7 cellular contexts compared by ENCODE assay signal in genomic region chr4:112099701-112100289, GRCh38. TPM values are rescaled to one million over a fixed set of nuclear protein-coding genes. Genes with fewer than 3 reads are reported as not detected.
A peak's percentile ranks its signal among the peaks of the same experiment; 100 is the strongest.
DNase-seq lines count a peak whose midpoint lies in the region; ATAC-seq and TF ChIP-seq lines count a peak whose summit lies in the region.

No MANE protein-coding gene starts in this region.

- TF ChIP-seq EP300 in esophagus muscularis mucosa (IDR thresholded peaks at IDR 0.05), result no peak

- H3K4me1 Mint-ChIP-seq in nephron, result no peaks in the 10 kb centered on the region

- no peaks in the 10 kb centered on the region for H3K27me3 Mint-ChIP-seq in nephron (ENCODE audit: low read depth)

- no peak for TF ChIP-seq POLR2A in esophagus muscularis mucosa (IDR thresholded peaks at IDR 0.05; ENCODE audit: low read depth)

- intact Hi-C loops in esophagus muscularis mucosa (cut with DNase I), result loop anchor here (1.0 to 5.0 kb wide), 2 partner anchors 48 to 136 kb away; partner anchors contain the start of gene FAM241A

- H3K4me3 ChIP-seq in GM06990 (replicated peaks; ENCODE audit: low read depth, low read length), result no peak overlapping the region
- H3K4me3 ChIP-seq in esophagus muscularis mucosa, result no peak overlapping the region

- WGBS in esophagus muscularis mucosa, result 23% methylated on average over 5 of the region's 5 CpGs

- H3K9me3 Mint-ChIP-seq in nephron, result no peaks in the 10 kb centered on the region

- no peak overlapping the region for H3K27ac ChIP-seq in esophagus muscularis mucosa (replicated peaks in 1 of 4)

- no peaks in the 10 kb centered on the region for H3K36me3 ChIP-seq in GM06990 (ENCODE audit: control insufficient read depth, insufficient read depth, low read length)
- no peaks in the 10 kb centered on the region for H3K36me3 ChIP-seq in esophagus muscularis mucosa

- H3K9me3 ChIP-seq in esophagus muscularis mucosa, result no peaks in the 10 kb centered on the region

- DNase-seq in GM06990 (ENCODE audit: extremely low read depth, insufficient read length) (peak; percentile 21), KG1 (lab: John Stamatoyannopoulos, UW) (peak; percentile 57), SIG-M5 (lab: John Stamatoyannopoulos, UW) (peak; percentile 23), esophagus muscularis mucosa (ENCODE audit: extremely low spot score) (no peak)
- DNase-seq in stimulated activated naive CD4-positive, alpha-beta T cell treated with Interleukin-2 at 50 U/mL for 16 hours (lab: John Stamatoyannopoulos, UW), result no peak

- H3K27ac Mint-ChIP-seq in nephron, result no peak overlapping the region

- no peaks in the 10 kb centered on the region for H3K36me3 Mint-ChIP-seq in nephron (ENCODE audit: low read depth)

- H3K27me3 ChIP-seq in GM06990 (replicated peaks; ENCODE audit: control insufficient read depth, insufficient read depth, low read length) (no peaks in the 10 kb centered on the region), esophagus muscularis mucosa (no peaks in the 10 kb centered on the region)

- peak; percentile 87 for ATAC-seq in GM21723 (IDR thresholded peaks at IDR 0.05; ENCODE audit: unreplicated experiment)

- H3K4me1 ChIP-seq in esophagus muscularis mucosa, result peaks cover 0 to 8% (median 6%) of the 10 kb centered on the region in 4 donors

- H3K4me3 Mint-ChIP-seq in nephron, result no peak overlapping the region

- TF ChIP-seq CTCF in GM06990 (IDR thresholded peaks at IDR 0.05; ENCODE audit: insufficient read depth, low read length, poor library complexity, severe bottlenecking) (peak; percentile 57), esophagus muscularis mucosa (IDR thresholded peaks at IDR 0.05) (peak; percentile 60 to 70 (median 69)), nephron (IDR thresholded peaks at IDR 0.05; ENCODE audit: unreplicated experiment in 3 of 3) (peak; percentile 54 to 81 (median 59))

RNA-seq across cellular contexts. Expression of gene FAM241A, which starts 45.5 kb away (rescaled TPM):
- total RNA-seq in esophagus muscularis mucosa, result 1 to 10 TPM; 5.0 to 7.5 (median 5.2) TPM

Comparison
In these comparisons a context has a peak if more than half of its experiments do, and no peak if none do; other contexts are left out.
1. DNase-seq: peak in GM06990 (single experiment), KG1 (single experiment) and SIG-M5 (single experiment); none in esophagus muscularis mucosa (single experiment) and stimulated activated naive CD4-positive, alpha-beta T cell treated with Interleukin-2 at 50 U/mL for 16 hours (single experiment).
2. Peak in every context shown above with its lines, with median percentiles within 50 percentile points of each other: CTCF ChIP-seq.